ENCODE assay signal across 24 cellular contexts in the genomic region with DNA sequence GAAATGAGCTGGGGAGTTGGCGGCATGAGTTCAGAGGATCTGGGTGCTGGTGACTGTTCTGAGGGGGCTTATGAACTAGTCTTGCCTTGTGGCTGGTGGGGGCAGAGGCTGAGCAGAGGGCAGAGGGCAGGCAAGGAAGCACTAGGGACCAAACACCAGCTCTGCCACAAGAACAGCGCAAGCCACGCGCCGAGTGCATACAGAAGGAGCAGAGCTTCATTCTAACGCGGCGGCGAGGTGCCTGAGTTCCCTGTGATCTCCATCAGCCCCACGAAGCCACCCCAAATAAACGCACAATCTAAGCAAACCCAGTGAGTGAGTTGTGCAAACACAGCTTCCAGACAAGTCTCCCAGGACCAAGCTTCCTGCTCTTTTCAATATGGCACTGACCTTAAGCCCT.
A peak's percentile ranks its signal among the peaks of the same experiment; 100 is the strongest.
DNase-seq lines count a peak whose midpoint lies in the region; FAIRE-seq and TF ChIP-seq lines count a peak whose summit lies in the region.
"Had no signal": no experiment of that assay in that cellular context is flagged by ENCODE, and none has a peak within 500 bp of the region (broad histone marks: within the 10 kb centered on the region; RNA-seq: fewer than 3 reads in every experiment).

No MANE protein-coding gene starts in this region.

- WGBS in H1 (ENCODE audit: extremely low coverage in 1 of 2, insufficient coverage in 1 of 2, insufficient read length in 1 of 2, insufficient replicate concordance in 2 of 2, low coverage in 1 of 2, low lambda C conversion rate in 2 of 2, missing lambda C conversion rate in 1 of 2), 2 experiments, result 93% methylated on average over 11 of the region's 11 CpGs; no CpG with 5 or more reads in 1 of the 2 experiments

- H4K5ac ChIP-seq in H1 (ENCODE audit: insufficient read length, low read depth, low read length), result no peak overlapping the region

- H3K4ac ChIP-seq in H1 (replicated peaks; ENCODE audit: insufficient read length, low read depth, low read length), result no peak overlapping the region

- H3K9ac ChIP-seq in H1 (replicated peaks in 1 of 4; ENCODE audit: extremely low read depth in 1 of 4, low read depth in 3 of 4, low read length in 3 of 4) (no peak overlapping the region), neural progenitor cell (no peak overlapping the region)
- H3K9ac ChIP-seq: BLaER1, GM23248 had no signal

- H4K20me1 ChIP-seq in H1 (replicated peaks in 1 of 2; ENCODE audit: control insufficient read depth in 1 of 2, insufficient read depth in 2 of 2, low read length in 2 of 2) (no peaks in the 10 kb centered on the region), neural progenitor cell (ENCODE audit: low read depth) (peaks cover 7% of the 10 kb centered on the region)
- H4K20me1 ChIP-seq: BLaER1 had no signal

- H3K27me3 ChIP-seq in H1 (replicated peaks in 1 of 4; ENCODE audit: control insufficient read depth in 3 of 4, extremely low read depth in 1 of 4, insufficient read depth in 3 of 4, low read length in 3 of 4) (peaks cover 0 to 2% (median 0%) of the 10 kb centered on the region in 4 experiments; a peak in 2 of 7 replicates), neural progenitor cell (peaks cover 17% of the 10 kb centered on the region), tibial artery (peaks cover 0 to 7% of the 10 kb centered on the region in 2 donors)
- H3K27me3 ChIP-seq: BLaER1 had no signal

- H3K4me3 ChIP-seq in H1 (ENCODE audit: extremely low read depth in 1 of 4, insufficient read depth in 2 of 4, low read depth in 3 of 4, low read length in 4 of 4) (no peak overlapping the region), neural progenitor cell (no peak overlapping the region), tibial artery (no peak overlapping the region)
- H3K4me3 ChIP-seq: BLaER1, GM12878, GM23248 had no signal

- H2AFZ ChIP-seq in H1 (ENCODE audit: low read length) (no peak overlapping the region), neural progenitor cell (replicated peaks) (no peak overlapping the region)
- H2AFZ ChIP-seq: GM23248 had no signal

- DNase-seq in NCI-H146 (lab: John Stamatoyannopoulos, UW) (peak; percentile 19), NCI-H146 treated with DMSO at 0.1 percent for 48 hours (lab: John Stamatoyannopoulos, UW; ENCODE audit: unreplicated experiment) (no peak), NCI-H69 (lab: John Stamatoyannopoulos, UW) (peak; percentile 70), H1 (ENCODE audit: low read depth in 1 of 2, low spot score in 2 of 2) (no peak), neural progenitor cell (ENCODE audit: low spot score) (no peak), DMS53 (lab: John Stamatoyannopoulos, UW) (no peak), tibial artery (no peak), mucosa of gallbladder (ENCODE audit: low spot score) (no peak)
- DNase-seq: Caco-2; CD4-positive, CD25-positive, alpha-beta regulatory T cell; DMS153; DMS79; EL; GDM1; GM23248; H9 had no signal

- TF ChIP-seq CTCF in H1 (IDR thresholded peaks at IDR 0.05; ENCODE audit: control extremely low read depth in 1 of 3, insufficient read depth in 1 of 3, low read depth in 1 of 3, low read length in 3 of 3) (no peak), neural progenitor cell (IDR thresholded peaks at IDR 0.05) (no peak), tibial artery (IDR thresholded peaks at IDR 0.05) (no peak)

- no peak for FAIRE-seq in H1 (lab: Jason Lieb, UNC)
- FAIRE-seq: A204.1, GM12878, GM19239 had no signal

- CTCF ChIA-PET in H1 (lab: Charles Lee; ENCODE audit: partially characterized antibody), result interaction anchor here (0.8 to 2.5 kb wide), 3 partner anchors 17 to 121 kb away, joined by 3 to 8 read pairs (median 3); no protein-coding TSS in a partner anchor

- peak overlapping the region; percentile 57 for H4K91ac ChIP-seq in H1 (replicated peaks; ENCODE audit: insufficient read length, low read length)

- POLR2A ChIA-PET in H1 (lab: Charles Lee; ENCODE audit: partially characterized antibody), result no interaction called here

- no peak overlapping the region for H3K56ac ChIP-seq in H1 (replicated peaks; ENCODE audit: insufficient read length, low read depth, low read length)

- H3K79me1 ChIP-seq in H1 (ENCODE audit: low read depth, low read length), result no peaks in the 10 kb centered on the region

- peaks cover 5 to 13% (median 12%) of the 10 kb centered on the region in 4 experiments for H3K4me1 ChIP-seq in H1 (replicated peaks in 1 of 4; ENCODE audit: control insufficient read depth in 3 of 4, insufficient read depth in 4 of 4, low read length in 3 of 4)
- peaks cover 10% of the 10 kb centered on the region for H3K4me1 ChIP-seq in neural progenitor cell
- H3K4me1 ChIP-seq in tibial artery, result no peaks in the 10 kb centered on the region
- H3K4me1 ChIP-seq: BLaER1, Caco-2 had no signal

- H3K23me2 ChIP-seq in H1 (ENCODE audit: low read depth, low read length), result no peaks in the 10 kb centered on the region; the same call in 1 of the 2 replicates

- no peak overlapping the region for H3K4me2 ChIP-seq in H1 (ENCODE audit: insufficient read depth in 1 of 2, low read depth in 2 of 2, low read length in 2 of 2)
- H3K4me2 ChIP-seq in neural progenitor cell, result no peak overlapping the region
- H3K4me2 ChIP-seq: BLaER1 had no signal

- H2BK20ac ChIP-seq in H1 (ENCODE audit: low read length), result no peak overlapping the region

- no peaks in the 10 kb centered on the region for H3K36me3 Mint-ChIP-seq in neural progenitor cell
- H3K36me3 Mint-ChIP-seq: CD4-positive, CD25-positive, alpha-beta regulatory T cell; CD8-positive, alpha-beta T cell had no signal

- no peaks in the 10 kb centered on the region for H3K9me3 ChIP-seq in H1 (ENCODE audit: insufficient read depth in 2 of 2, low read depth in 1 of 2, low read length in 1 of 2)
- H3K9me3 ChIP-seq in neural progenitor cell (ENCODE audit: low read depth), result no peaks in the 10 kb centered on the region
- H3K9me3 ChIP-seq in tibial artery, result no peaks in the 10 kb centered on the region
- H3K9me3 ChIP-seq: BLaER1, Caco-2 had no signal

- no peak for TF ChIP-seq RAD21 in H1 (IDR thresholded peaks at IDR 0.05 in 1 of 2, conservative IDR thresholded peaks at IDR 0.05 in 1 of 2; ENCODE audit: low read depth in 2 of 2, low read length in 2 of 2)

- H4K8ac ChIP-seq in H1 (ENCODE audit: extremely low read depth, insufficient read depth, low read length), result no peak overlapping the region

- no peak overlapping the region for H3K23ac ChIP-seq in H1 (ENCODE audit: insufficient read length)

- no peak overlapping the region for H3K14ac ChIP-seq in H1 (ENCODE audit: insufficient read length)

- intact Hi-C loops in tibial artery (cut with DNase I; ENCODE audit: low total_unique reads), result loop anchor here (10.0 kb wide), 1 partner anchor 53 kb away; no protein-coding TSS in a partner anchor

- H3K27me3 Mint-ChIP-seq in neural progenitor cell (ENCODE audit: insufficient read depth, low read depth), result peaks cover 9% of the 10 kb centered on the region
- H3K27me3 Mint-ChIP-seq: CD4-positive, CD25-positive, alpha-beta regulatory T cell had no signal

- TF ChIP-seq EP300 in H1 (IDR thresholded peaks at IDR 0.05; ENCODE audit: borderline replicate concordance in 1 of 2, low read depth in 2 of 2, low read length in 2 of 2), result no peak

- no peak for TF ChIP-seq POLR2A in H1 (IDR thresholded peaks at IDR 0.05; ENCODE audit: control extremely low read depth in 1 of 2, low read depth in 2 of 2, low read length in 2 of 2)

- H3K79me2 ChIP-seq in H1 (ENCODE audit: control insufficient read depth in 1 of 2, insufficient read depth in 2 of 2, low read length in 2 of 2) (no peaks in the 10 kb centered on the region), neural progenitor cell (ENCODE audit: low read depth) (no peaks in the 10 kb centered on the region)

- no peak overlapping the region for H3K4me3 Mint-ChIP-seq in neural progenitor cell
- H3K4me3 Mint-ChIP-seq: B cell; CD4-positive, CD25-positive, alpha-beta regulatory T cell; CD8-positive, alpha-beta T cell; H9 had no signal

- no peak overlapping the region for H2BK12ac ChIP-seq in H1 (ENCODE audit: low read depth, low read length)

- no peak overlapping the region for H2AK5ac ChIP-seq in H1 (ENCODE audit: low read depth, low read length)

- H2BK15ac ChIP-seq in H1 (ENCODE audit: low read length), result no peak overlapping the region

- no peak overlapping the region; the same call in 1 of the 2 replicates for H3K18ac ChIP-seq in H1 (ENCODE audit: extremely low read depth, low read length)

- H3K36me3 ChIP-seq in H1 (ENCODE audit: control insufficient read depth in 2 of 4, insufficient read depth in 4 of 4, low read length in 3 of 4) (no peaks in the 10 kb centered on the region), neural progenitor cell (no peaks in the 10 kb centered on the region), tibial artery (no peaks in the 10 kb centered on the region)
- H3K36me3 ChIP-seq: BLaER1 had no signal

- H3F3A ChIP-seq in neural progenitor cell (ENCODE audit: low read depth), result peaks cover 20% of the 10 kb centered on the region

- H3K4me1 Mint-ChIP-seq in neural progenitor cell, result peaks cover 29% of the 10 kb centered on the region

- H3K27ac ChIP-seq in H1 (ENCODE audit: low read depth, low read length), result no peak overlapping the region
- H3K27ac ChIP-seq in neural progenitor cell, result no peak overlapping the region
- no peak overlapping the region for H3K27ac ChIP-seq in tibial artery
- H3K27ac ChIP-seq: 22Rv1, BLaER1, C4-2B, GM23248 had no signal

- H3K9me3 Mint-ChIP-seq in neural progenitor cell, result no peaks in the 10 kb centered on the region
- H3K9me3 Mint-ChIP-seq: CD8-positive, alpha-beta T cell; H9 had no signal

- peak overlapping the region; percentile 17 for H3K27ac Mint-ChIP-seq in neural progenitor cell
- H3K27ac Mint-ChIP-seq: B cell; CD4-positive, CD25-positive, alpha-beta regulatory T cell; CD8-positive, alpha-beta T cell; H9 had no signal

- no peak overlapping the region for H2BK5ac ChIP-seq in H1 (ENCODE audit: low read depth, low read length)

- H2BK120ac ChIP-seq in H1 (replicated peaks; ENCODE audit: low read depth, low read length), result no peak overlapping the region

TF ChIP-seq in H1, 55 proteins besides CTCF, POLR2A, EP300 and RAD21 (continues in another document):
- TF ChIP-seq RNF2 (IDR thresholded peaks at IDR 0.05; ENCODE audit: borderline replicate concordance, low read depth, low read length, missing control alignments, poor library complexity, severe bottlenecking), result no peak
- no peak for TF ChIP-seq SP2 (IDR thresholded peaks at IDR 0.05; ENCODE audit: low read length)

Comparison
In these comparisons a context has a peak if more than half of its experiments do, and no peak if none do; other contexts are left out.
1. DNase-seq: peak in NCI-H146 (single experiment) and NCI-H69 (single experiment); none in NCI-H146 treated with DMSO at 0.1 percent for 48 hours (single experiment), H1 (0 of 2), neural progenitor cell (single experiment), DMS53 (single experiment), tibial artery (0 of 2) and mucosa of gallbladder (single experiment).